13 cellular contexts compared by ENCODE assay signal in the genomic region with DNA sequence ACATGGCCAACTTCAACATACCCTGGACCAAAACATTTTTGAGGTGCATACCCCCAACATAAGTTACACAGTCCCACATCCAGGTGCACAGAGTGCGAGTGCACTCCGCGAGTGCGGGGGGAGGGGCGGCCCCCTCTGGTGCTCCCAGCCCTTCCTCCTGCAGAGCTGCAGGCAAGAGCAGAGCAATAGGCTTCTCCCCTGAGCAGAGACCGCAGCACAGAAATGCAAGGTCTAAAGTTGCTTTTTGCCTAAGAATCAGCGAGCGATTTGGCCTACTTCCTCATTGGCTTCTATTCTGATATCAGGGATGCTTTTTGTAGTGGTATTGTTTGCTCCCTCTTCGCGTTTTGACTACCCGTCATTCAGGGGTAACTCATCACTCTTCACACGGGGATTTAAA.
"Had no signal": no experiment of that assay in that cellular context is flagged by ENCODE, and none has a peak within 500 bp of the region (broad histone marks: within the 10 kb centered on the region; RNA-seq: fewer than 3 reads in every experiment).

No MANE protein-coding gene starts in this region.

- DNase-seq: activated CD4-positive, alpha-beta T cell treated with anti-CD3 and anti-CD28 coated beads for 48 hours; activated naive CD4-positive, alpha-beta T cell treated with Interleukin-2 at 50 U/mL for 16 hours; anterior cingulate cortex; cerebellar nuclear complex; effector memory CD4-positive, alpha-beta T cell; foreskin keratinocyte; stimulated activated CD4-positive, alpha-beta T cell treated with anti-CD3 and anti-CD28 coated beads, Interleukin-12 subunit alpha, Interleukin-12 subunit beta, amount 100 ng/mL, for 4 hours; stimulated activated CD4-positive, alpha-beta T cell treated with anti-CD3 and anti-CD28 coated beads, Interleukin-2, amount 100 ng/mL, for 48 hours; stimulated activated naive B cell treated with anti-CD40 and anti-IgM and Interleukin-4, amounts not matched to agents 10 μg/mL and 1 μg/mL and 100 μg/mL, for 72 hours; T-helper 2 cell; thyroid gland had no signal

- H3K4me3 ChIP-seq: breast epithelium, thyroid gland had no signal

- H3K4me1 ChIP-seq: breast epithelium, foreskin keratinocyte, thyroid gland had no signal

- H3K36me3 ChIP-seq: breast epithelium had no signal

- H3K27me3 ChIP-seq: breast epithelium, foreskin keratinocyte, neutrophil, thyroid gland had no signal

- H3K9me3 ChIP-seq: breast epithelium, neutrophil, thyroid gland had no signal
